ENCODE assay signal across 26 cellular contexts in genomic region chr2:150374562-150374961, GRCh38.
"Had no signal": no experiment of that assay in that cellular context is flagged by ENCODE, and none has a peak within 500 bp of the region (broad histone marks: within the 10 kb centered on the region; RNA-seq: fewer than 3 reads in every experiment).

No MANE protein-coding gene starts in this region.

- H3K4me3 ChIP-seq: SK-N-MC had no signal

- H3K36me3 Mint-ChIP-seq: activated naive CD4-positive, alpha-beta T cell treated with anti-CD3 and anti-CD28 coated beads, Interleukin-2, amount 10 ng/mL, durations not matched to agents 7 days and 5 days; activated naive CD8-positive, alpha-beta T cell treated with anti-CD3 and anti-CD28 coated beads for 36 hours; T-cell had no signal

- DNase-seq: activated CD4-positive, CD25-positive, alpha-beta regulatory T cell; activated CD8-positive, alpha-beta memory T cell treated with anti-CD3 and anti-CD28 coated beads, Interleukin-2, amount 50 U/mL, for 4 hours; activated CD8-positive, alpha-beta T cell treated with anti-CD3 and anti-CD28 coated beads for 36 hours; activated gamma-delta T cell treated with Interleukin-2 at 50 U/mL for 16 hours; activated naive CD4-positive, alpha-beta T cell treated with anti-CD3 and anti-CD28 coated beads, Interleukin-2, amount 10 ng/mL, durations not matched to agents 7 days and 5 days; activated naive CD8-positive, alpha-beta T cell treated with anti-CD3 and anti-CD28 coated beads for 36 hours; activated T-cell treated with anti-CD3 and anti-CD28 coated beads, Interleukin-2, amount 50 U/mL, for 72 hours; caudate nucleus; Karpas-422; MM.1S; NCI-H1105 treated with DMSO at 0.1 percent for 48 hours; NCI-H1930; NCI-H2107; NCI-H345; NCI-H510A; NCI-H774; NK-92 treated with Interleukin-12 subunit alpha and Interleukin-12 subunit beta, amount 100 ng/mL, for 24 hours; OCI-M1; RPMI8226; T-cell; T-helper 2 cell; T1000 had no signal

- H3K4me1 Mint-ChIP-seq: activated naive CD4-positive, alpha-beta T cell treated with anti-CD3 and anti-CD28 coated beads, Interleukin-2, amount 10 ng/mL, durations not matched to agents 7 days and 5 days; activated naive CD8-positive, alpha-beta T cell treated with anti-CD3 and anti-CD28 coated beads for 36 hours; T-cell had no signal

- H3K9me3 Mint-ChIP-seq: activated naive CD4-positive, alpha-beta T cell treated with anti-CD3 and anti-CD28 coated beads, Interleukin-2, amount 10 ng/mL, durations not matched to agents 7 days and 5 days; activated T-cell treated with anti-CD3 and anti-CD28 coated beads, Interleukin-2, amount 50 U/mL, for 72 hours; activated T-helper 2 cell treated with anti-CD3 and anti-CD28 coated beads, Interferon-gamma antibody, Interleukin-2, Interleukin-4, amounts not matched to agents 10 μg/mL and 5 μg/mL and 100 μg/mL, durations not matched to agents 14 hours and 24 hours and 36 hours had no signal

- H3K27ac Mint-ChIP-seq: activated CD8-positive, alpha-beta T cell treated with anti-CD3 and anti-CD28 coated beads for 36 hours; activated naive CD4-positive, alpha-beta T cell treated with anti-CD3 and anti-CD28 coated beads, Interleukin-2, amount 10 ng/mL, durations not matched to agents 7 days and 5 days; activated naive CD8-positive, alpha-beta T cell treated with anti-CD3 and anti-CD28 coated beads for 36 hours; activated T-cell treated with anti-CD3 and anti-CD28 coated beads, Interleukin-2, amount 50 U/mL, for 72 hours; activated T-helper 2 cell treated with anti-CD3 and anti-CD28 coated beads, Interferon-gamma antibody, Interleukin-2, Interleukin-4, amounts not matched to agents 10 μg/mL and 5 μg/mL and 100 μg/mL, durations not matched to agents 14 hours and 24 hours and 36 hours; T-cell had no signal

- H3K27me3 Mint-ChIP-seq: activated CD8-positive, alpha-beta T cell treated with anti-CD3 and anti-CD28 coated beads for 36 hours; activated naive CD4-positive, alpha-beta T cell treated with anti-CD3 and anti-CD28 coated beads, Interleukin-2, amount 10 ng/mL, durations not matched to agents 7 days and 5 days; activated naive CD8-positive, alpha-beta T cell treated with anti-CD3 and anti-CD28 coated beads for 36 hours; T-cell had no signal

- ATAC-seq: activated CD8-positive, alpha-beta T cell treated with anti-CD3 and anti-CD28 coated beads for 36 hours; activated T-cell treated with anti-CD3 and anti-CD28 coated beads, Interleukin-2, amount 50 U/mL, for 72 hours; Panc1; Right ventricle myocardium inferior; T-cell had no signal

- H3K4me3 Mint-ChIP-seq: activated CD8-positive, alpha-beta T cell treated with anti-CD3 and anti-CD28 coated beads for 36 hours; activated naive CD4-positive, alpha-beta T cell treated with anti-CD3 and anti-CD28 coated beads, Interleukin-2, amount 10 ng/mL, durations not matched to agents 7 days and 5 days; activated naive CD8-positive, alpha-beta T cell treated with anti-CD3 and anti-CD28 coated beads for 36 hours; activated T-cell treated with anti-CD3 and anti-CD28 coated beads, Interleukin-2, amount 50 U/mL, for 72 hours; T-cell had no signal

- H3K27ac ChIP-seq: SK-N-MC had no signal
